ENCODE assay signal across 8 cellular contexts in genomic region chr9:133238851-133239532, GRCh38. TPM values are rescaled to one million over a fixed set of nuclear protein-coding genes. Genes with fewer than 3 reads are reported as not detected.
A peak's percentile ranks its signal among the peaks of the same experiment; 100 is the strongest.
DNase-seq lines count a peak whose midpoint lies in the region; ATAC-seq and TF ChIP-seq lines count a peak whose summit lies in the region.

No MANE protein-coding gene starts in this region.

- H3K4me1 Mint-ChIP-seq in activated naive CD8-positive, alpha-beta T cell treated with anti-CD3 and anti-CD28 coated beads, Interleukin-2, amount 10 ng/mL, durations not matched to agents 7 days and 5 days = peaks cover 10% of the 10 kb centered on the region

- TF ChIP-seq CTCF in heart right ventricle (IDR thresholded peaks at IDR 0.05) (peak; percentile 49 to 86 (median 76)), psoas muscle (IDR thresholded peaks at IDR 0.05) (peak; percentile 37)

- peak; percentile 29 for DNase-seq in H4 (ENCODE audit: low spot score)
- peak; percentile 56 for DNase-seq in SKM-1 (lab: John Stamatoyannopoulos, UW; ENCODE audit: unreplicated experiment)
- peak; percentile 76 for DNase-seq in activated naive CD8-positive, alpha-beta T cell treated with anti-CD3 and anti-CD28 coated beads, Interleukin-2, amount 10 ng/mL, durations not matched to agents 7 days and 5 days
- DNase-seq in heart right ventricle = peak; percentile 70 to 72
- DNase-seq in psoas muscle = peak; percentile 64 to 73
- DNase-seq in ureter (ENCODE audit: low spot score) = peak; percentile 69
- no peak for DNase-seq in NCI-H146 treated with DMSO at 0.1 percent for 48 hours (lab: John Stamatoyannopoulos, UW; ENCODE audit: unreplicated experiment)

- no peaks in the 10 kb centered on the region for H3K9me3 Mint-ChIP-seq in activated naive CD8-positive, alpha-beta T cell treated with anti-CD3 and anti-CD28 coated beads, Interleukin-2, amount 10 ng/mL, durations not matched to agents 7 days and 5 days

- peaks cover 15 to 44% (median 26%) of the 10 kb centered on the region in 9 donors for H3K4me1 ChIP-seq in heart right ventricle
- no peaks in the 10 kb centered on the region for H3K4me1 ChIP-seq in psoas muscle

- H3K4me3 ChIP-seq in heart right ventricle (peak overlapping the region; percentile 12 to 52 (median 41)), psoas muscle (peak overlapping the region; percentile 36)

- intact Hi-C loops in heart right ventricle (cut with DNase I) = loop anchor here in 1 of 10 donors (5.0 kb wide), 1 partner anchor 52 kb away; no protein-coding TSS in a partner anchor
- intact Hi-C loops in psoas muscle (cut with DNase I) = no loop called here

- POLR2A ChIA-PET in activated naive CD8-positive, alpha-beta T cell treated with anti-CD3 and anti-CD28 coated beads, Interleukin-2, amount 10 ng/mL, durations not matched to agents 7 days and 5 days (lab: Charles Lee) = no interaction called here

- H3K36me3 ChIP-seq in heart right ventricle = no peaks in the 10 kb centered on the region
- no peaks in the 10 kb centered on the region for H3K36me3 ChIP-seq in psoas muscle (ENCODE audit: insufficient read depth in 1 of 2, low read depth in 1 of 2)

- ATAC-seq in activated naive CD8-positive, alpha-beta T cell treated with anti-CD3 and anti-CD28 coated beads, Interleukin-2, amount 10 ng/mL, durations not matched to agents 7 days and 5 days (ENCODE audit: low read depth) = peak; percentile 85
- ATAC-seq in heart right ventricle (peak; percentile 42 to 81 (median 60)), psoas muscle (peak in 3 of 4 donors; percentile 38 to 59 (median 59)), HG02870 (IDR thresholded peaks at IDR 0.05; ENCODE audit: unreplicated experiment) (no peak)

- H3K27ac Mint-ChIP-seq in activated naive CD8-positive, alpha-beta T cell treated with anti-CD3 and anti-CD28 coated beads, Interleukin-2, amount 10 ng/mL, durations not matched to agents 7 days and 5 days = no peak overlapping the region

- 14 to 16% methylated on average over 26 of the region's 26 CpGs for WGBS in heart right ventricle, 2 donors
- WGBS in psoas muscle, 3 donors = 13 to 16% (median 13%) methylated on average over 25 to 26 of the region's 26 CpGs

- H3K27me3 ChIP-seq in heart right ventricle = peaks cover 0 to 7% (median 0%) of the 10 kb centered on the region in 7 donors
- peaks cover 0 to 50% (median 8%) of the 10 kb centered on the region in 3 donors for H3K27me3 ChIP-seq in psoas muscle (ENCODE audit: insufficient read depth in 3 of 3, low read length in 2 of 3)

- H3K27ac ChIP-seq in heart right ventricle (peak overlapping the region; percentile 72 to 96 (median 90)), psoas muscle (peak overlapping the region; percentile 32)

- H3K4me3 Mint-ChIP-seq in activated naive CD8-positive, alpha-beta T cell treated with anti-CD3 and anti-CD28 coated beads, Interleukin-2, amount 10 ng/mL, durations not matched to agents 7 days and 5 days = peak overlapping the region; percentile 53

- no peaks in the 10 kb centered on the region for H3K9me3 ChIP-seq in heart right ventricle
- H3K9me3 ChIP-seq in psoas muscle = no peaks in the 10 kb centered on the region

- H3K27me3 Mint-ChIP-seq in activated naive CD8-positive, alpha-beta T cell treated with anti-CD3 and anti-CD28 coated beads, Interleukin-2, amount 10 ng/mL, durations not matched to agents 7 days and 5 days = peaks cover 12% of the 10 kb centered on the region

- H3K36me3 Mint-ChIP-seq in activated naive CD8-positive, alpha-beta T cell treated with anti-CD3 and anti-CD28 coated beads, Interleukin-2, amount 10 ng/mL, durations not matched to agents 7 days and 5 days = no peaks in the 10 kb centered on the region

RNA-seq across cellular contexts. Expression of gene OBP2B, which starts 29.9 kb away (rescaled TPM):
- not detected in 2 replicates for total RNA-seq in H4 (2014; rRNA removed; shearing (Covaris generic))
- not detected for total RNA-seq in activated naive CD8-positive, alpha-beta T cell treated with anti-CD3 and anti-CD28 coated beads, Interleukin-2, amount 10 ng/mL, durations not matched to agents 7 days and 5 days
- total RNA-seq in heart right ventricle (under 1 TPM in 1 of 10 donors, not detected in 9; 0.75 TPM), psoas muscle (not detected), ureter (not detected)
- polyA plus RNA-seq in heart right ventricle (not detected), psoas muscle (not detected)

RNA-seq across cellular contexts. Expression of gene ABO, which starts 36.0 kb away (rescaled TPM):
- total RNA-seq in H4 (2014; rRNA removed; shearing (Covaris generic)) = not detected in 2 replicates
- not detected for total RNA-seq in activated naive CD8-positive, alpha-beta T cell treated with anti-CD3 and anti-CD28 coated beads, Interleukin-2, amount 10 ng/mL, durations not matched to agents 7 days and 5 days
- total RNA-seq in heart right ventricle (1 to 10 TPM in 7 of 10 donors, under 1 TPM in 3; 0.25 to 2.7 (median 1.6) TPM), psoas muscle (under 1 TPM; 0.37 to 0.86 (median 0.72) TPM), ureter (25.4 TPM)
- polyA plus RNA-seq in heart right ventricle (1 to 10 TPM in 1 of 2 donors, under 1 TPM in 1; 0.55 to 2.9 TPM), psoas muscle (under 1 TPM; 0.03 to 0.51 (median 0.14) TPM)
